ENCODE assay signal across 1 cellular context in the genomic region with DNA sequence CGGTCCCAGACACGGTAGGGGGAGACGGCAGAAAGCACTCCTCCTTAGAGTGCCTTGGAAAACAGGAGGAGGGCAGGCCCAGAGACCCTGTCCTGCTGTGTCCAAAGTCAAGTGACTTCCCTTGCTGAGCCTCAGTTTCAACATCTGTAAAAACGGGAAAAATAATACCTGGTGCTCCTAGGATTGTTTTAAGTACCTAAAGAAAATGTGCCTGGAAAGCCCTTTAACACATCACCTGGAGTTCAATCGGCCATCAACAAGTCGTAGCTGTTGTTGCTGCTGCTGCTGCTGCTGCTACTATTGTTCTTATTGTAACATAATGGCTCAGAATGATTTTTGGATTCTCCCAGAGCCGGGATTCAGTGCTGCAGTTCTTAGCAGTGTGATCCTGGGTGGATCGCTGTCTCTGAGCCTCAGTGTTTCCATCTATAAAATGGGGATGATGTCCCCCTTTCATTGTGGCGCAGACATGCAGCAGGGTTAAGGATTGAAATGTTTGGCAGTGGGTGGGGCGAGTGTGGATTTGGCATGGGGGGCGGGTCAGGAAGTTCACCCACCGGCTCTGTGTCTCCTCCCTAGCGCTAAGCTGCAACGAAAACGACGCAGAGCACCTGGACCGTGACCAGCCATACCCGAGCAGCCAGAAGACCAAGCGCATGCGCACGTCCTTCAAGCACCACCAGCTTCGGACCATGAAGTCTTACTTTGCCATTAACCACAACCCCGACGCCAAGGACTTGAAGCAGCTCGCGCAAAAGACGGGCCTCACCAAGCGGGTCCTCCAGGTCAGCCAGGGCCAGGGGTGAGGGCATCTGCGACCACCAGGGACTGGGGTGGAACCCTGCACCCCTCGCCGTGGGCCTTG.
TF ChIP-seq lines count a peak whose summit lies in the region.

No MANE protein-coding gene starts in this region.

TF ChIP-seq in WTC11, 78 proteins besides CTCF, POLR2A, EP300 and RAD21 (continued from another document):
- TF ChIP-seq, protein P1, sequence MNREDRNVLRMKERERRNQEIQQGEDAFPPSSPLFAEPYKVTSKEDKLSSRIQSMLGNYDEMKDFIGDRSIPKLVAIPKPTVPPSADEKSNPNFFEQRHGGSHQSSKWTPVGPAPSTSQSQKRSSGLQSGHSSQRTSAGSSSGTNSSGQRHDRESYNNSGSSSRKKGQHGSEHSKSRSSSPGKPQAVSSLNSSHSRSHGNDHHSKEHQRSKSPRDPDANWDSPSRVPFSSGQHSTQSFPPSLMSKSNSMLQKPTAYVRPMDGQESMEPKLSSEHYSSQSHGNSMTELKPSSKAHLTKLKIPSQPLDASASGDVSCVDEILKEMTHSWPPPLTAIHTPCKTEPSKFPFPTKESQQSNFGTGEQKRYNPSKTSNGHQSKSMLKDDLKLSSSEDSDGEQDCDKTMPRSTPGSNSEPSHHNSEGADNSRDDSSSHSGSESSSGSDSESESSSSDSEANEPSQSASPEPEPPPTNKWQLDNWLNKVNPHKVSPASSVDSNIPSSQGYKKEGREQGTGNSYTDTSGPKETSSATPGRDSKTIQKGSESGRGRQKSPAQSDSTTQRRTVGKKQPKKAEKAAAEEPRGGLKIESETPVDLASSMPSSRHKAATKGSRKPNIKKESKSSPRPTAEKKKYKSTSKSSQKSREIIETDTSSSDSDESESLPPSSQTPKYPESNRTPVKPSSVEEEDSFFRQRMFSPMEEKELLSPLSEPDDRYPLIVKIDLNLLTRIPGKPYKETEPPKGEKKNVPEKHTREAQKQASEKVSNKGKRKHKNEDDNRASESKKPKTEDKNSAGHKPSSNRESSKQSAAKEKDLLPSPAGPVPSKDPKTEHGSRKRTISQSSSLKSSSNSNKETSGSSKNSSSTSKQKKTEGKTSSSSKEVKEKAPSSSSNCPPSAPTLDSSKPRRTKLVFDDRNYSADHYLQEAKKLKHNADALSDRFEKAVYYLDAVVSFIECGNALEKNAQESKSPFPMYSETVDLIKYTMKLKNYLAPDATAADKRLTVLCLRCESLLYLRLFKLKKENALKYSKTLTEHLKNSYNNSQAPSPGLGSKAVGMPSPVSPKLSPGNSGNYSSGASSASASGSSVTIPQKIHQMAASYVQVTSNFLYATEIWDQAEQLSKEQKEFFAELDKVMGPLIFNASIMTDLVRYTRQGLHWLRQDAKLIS (CRISPR knock-in tag; IDR thresholded peaks at IDR 0.05; ENCODE audit: borderline replicate concordance): no peak
- TF ChIP-seq, protein P2, sequence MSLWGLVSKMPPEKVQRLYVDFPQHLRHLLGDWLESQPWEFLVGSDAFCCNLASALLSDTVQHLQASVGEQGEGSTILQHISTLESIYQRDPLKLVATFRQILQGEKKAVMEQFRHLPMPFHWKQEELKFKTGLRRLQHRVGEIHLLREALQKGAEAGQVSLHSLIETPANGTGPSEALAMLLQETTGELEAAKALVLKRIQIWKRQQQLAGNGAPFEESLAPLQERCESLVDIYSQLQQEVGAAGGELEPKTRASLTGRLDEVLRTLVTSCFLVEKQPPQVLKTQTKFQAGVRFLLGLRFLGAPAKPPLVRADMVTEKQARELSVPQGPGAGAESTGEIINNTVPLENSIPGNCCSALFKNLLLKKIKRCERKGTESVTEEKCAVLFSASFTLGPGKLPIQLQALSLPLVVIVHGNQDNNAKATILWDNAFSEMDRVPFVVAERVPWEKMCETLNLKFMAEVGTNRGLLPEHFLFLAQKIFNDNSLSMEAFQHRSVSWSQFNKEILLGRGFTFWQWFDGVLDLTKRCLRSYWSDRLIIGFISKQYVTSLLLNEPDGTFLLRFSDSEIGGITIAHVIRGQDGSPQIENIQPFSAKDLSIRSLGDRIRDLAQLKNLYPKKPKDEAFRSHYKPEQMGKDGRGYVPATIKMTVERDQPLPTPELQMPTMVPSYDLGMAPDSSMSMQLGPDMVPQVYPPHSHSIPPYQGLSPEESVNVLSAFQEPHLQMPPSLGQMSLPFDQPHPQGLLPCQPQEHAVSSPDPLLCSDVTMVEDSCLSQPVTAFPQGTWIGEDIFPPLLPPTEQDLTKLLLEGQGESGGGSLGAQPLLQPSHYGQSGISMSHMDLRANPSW (CRISPR knock-in tag; conservative IDR thresholded peaks at IDR 0.05; ENCODE audit: low read depth): no peak
- TF ChIP-seq, protein P3, sequence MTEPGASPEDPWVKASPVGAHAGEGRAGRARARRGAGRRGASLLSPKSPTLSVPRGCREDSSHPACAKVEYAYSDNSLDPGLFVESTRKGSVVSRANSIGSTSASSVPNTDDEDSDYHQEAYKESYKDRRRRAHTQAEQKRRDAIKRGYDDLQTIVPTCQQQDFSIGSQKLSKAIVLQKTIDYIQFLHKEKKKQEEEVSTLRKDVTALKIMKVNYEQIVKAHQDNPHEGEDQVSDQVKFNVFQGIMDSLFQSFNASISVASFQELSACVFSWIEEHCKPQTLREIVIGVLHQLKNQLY (CRISPR knock-in tag; IDR thresholded peaks at IDR 0.05): no peak
- TF ChIP-seq, protein P4, sequence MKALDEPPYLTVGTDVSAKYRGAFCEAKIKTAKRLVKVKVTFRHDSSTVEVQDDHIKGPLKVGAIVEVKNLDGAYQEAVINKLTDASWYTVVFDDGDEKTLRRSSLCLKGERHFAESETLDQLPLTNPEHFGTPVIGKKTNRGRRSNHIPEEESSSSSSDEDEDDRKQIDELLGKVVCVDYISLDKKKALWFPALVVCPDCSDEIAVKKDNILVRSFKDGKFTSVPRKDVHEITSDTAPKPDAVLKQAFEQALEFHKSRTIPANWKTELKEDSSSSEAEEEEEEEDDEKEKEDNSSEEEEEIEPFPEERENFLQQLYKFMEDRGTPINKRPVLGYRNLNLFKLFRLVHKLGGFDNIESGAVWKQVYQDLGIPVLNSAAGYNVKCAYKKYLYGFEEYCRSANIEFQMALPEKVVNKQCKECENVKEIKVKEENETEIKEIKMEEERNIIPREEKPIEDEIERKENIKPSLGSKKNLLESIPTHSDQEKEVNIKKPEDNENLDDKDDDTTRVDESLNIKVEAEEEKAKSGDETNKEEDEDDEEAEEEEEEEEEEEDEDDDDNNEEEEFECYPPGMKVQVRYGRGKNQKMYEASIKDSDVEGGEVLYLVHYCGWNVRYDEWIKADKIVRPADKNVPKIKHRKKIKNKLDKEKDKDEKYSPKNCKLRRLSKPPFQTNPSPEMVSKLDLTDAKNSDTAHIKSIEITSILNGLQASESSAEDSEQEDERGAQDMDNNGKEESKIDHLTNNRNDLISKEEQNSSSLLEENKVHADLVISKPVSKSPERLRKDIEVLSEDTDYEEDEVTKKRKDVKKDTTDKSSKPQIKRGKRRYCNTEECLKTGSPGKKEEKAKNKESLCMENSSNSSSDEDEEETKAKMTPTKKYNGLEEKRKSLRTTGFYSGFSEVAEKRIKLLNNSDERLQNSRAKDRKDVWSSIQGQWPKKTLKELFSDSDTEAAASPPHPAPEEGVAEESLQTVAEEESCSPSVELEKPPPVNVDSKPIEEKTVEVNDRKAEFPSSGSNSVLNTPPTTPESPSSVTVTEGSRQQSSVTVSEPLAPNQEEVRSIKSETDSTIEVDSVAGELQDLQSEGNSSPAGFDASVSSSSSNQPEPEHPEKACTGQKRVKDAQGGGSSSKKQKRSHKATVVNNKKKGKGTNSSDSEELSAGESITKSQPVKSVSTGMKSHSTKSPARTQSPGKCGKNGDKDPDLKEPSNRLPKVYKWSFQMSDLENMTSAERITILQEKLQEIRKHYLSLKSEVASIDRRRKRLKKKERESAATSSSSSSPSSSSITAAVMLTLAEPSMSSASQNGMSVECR (CRISPR knock-in tag; IDR thresholded peaks at IDR 0.05; ENCODE audit: borderline replicate concordance): no peak
- TF ChIP-seq CREM (CRISPR knock-in tag; IDR thresholded peaks at IDR 0.05): no peak
- no peak for TF ChIP-seq KAT7 (CRISPR knock-in tag; IDR thresholded peaks at IDR 0.05; ENCODE audit: borderline replicate concordance)
- TF ChIP-seq CREB1 (CRISPR knock-in tag; IDR thresholded peaks at IDR 0.05): no peak
- no peak for TF ChIP-seq ZNF423 (CRISPR knock-in tag; IDR thresholded peaks at IDR 0.05)
- no peak for TF ChIP-seq TP53 (CRISPR knock-in tag; IDR thresholded peaks at IDR 0.05)
- no peak for TF ChIP-seq GTF2I (CRISPR knock-in tag; conservative IDR thresholded peaks at IDR 0.05)
- no peak for TF ChIP-seq ZNF138 (CRISPR knock-in tag; conservative IDR thresholded peaks at IDR 0.05)
- TF ChIP-seq JUN (CRISPR knock-in tag; IDR thresholded peaks at IDR 0.05): no peak
- TF ChIP-seq, protein P5, sequence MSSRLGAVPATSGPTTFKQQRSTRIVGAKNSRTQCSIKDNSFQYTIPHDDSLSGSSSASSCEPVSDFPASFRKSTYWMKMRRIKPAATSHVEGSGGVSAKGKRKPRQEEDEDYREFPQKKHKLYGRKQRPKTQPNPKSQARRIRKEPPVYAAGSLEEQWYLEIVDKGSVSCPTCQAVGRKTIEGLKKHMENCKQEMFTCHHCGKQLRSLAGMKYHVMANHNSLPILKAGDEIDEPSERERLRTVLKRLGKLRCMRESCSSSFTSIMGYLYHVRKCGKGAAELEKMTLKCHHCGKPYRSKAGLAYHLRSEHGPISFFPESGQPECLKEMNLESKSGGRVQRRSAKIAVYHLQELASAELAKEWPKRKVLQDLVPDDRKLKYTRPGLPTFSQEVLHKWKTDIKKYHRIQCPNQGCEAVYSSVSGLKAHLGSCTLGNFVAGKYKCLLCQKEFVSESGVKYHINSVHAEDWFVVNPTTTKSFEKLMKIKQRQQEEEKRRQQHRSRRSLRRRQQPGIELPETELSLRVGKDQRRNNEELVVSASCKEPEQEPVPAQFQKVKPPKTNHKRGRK (CRISPR knock-in tag; IDR thresholded peaks at IDR 0.05; ENCODE audit: borderline replicate concordance): no peak; the same call in 1 of the 2 replicates
- TF ChIP-seq SOX15 (CRISPR knock-in tag; IDR thresholded peaks at IDR 0.05): no peak
- TF ChIP-seq JAZF1 (CRISPR knock-in tag; IDR thresholded peaks at IDR 0.05): no peak
